14 cellular contexts compared by ENCODE assay signal in genomic region chr16:68128577-68129305, GRCh38. TPM values are rescaled to one million over a fixed set of nuclear protein-coding genes. Genes with fewer than 3 reads are reported as not detected.
DNase-seq lines count a peak whose midpoint lies in the region; TF ChIP-seq lines count a peak whose summit lies in the region.
"Had no signal": no experiment of that assay in that cellular context is flagged by ENCODE, and none has a peak within 500 bp of the region (broad histone marks: within the 10 kb centered on the region; RNA-seq: fewer than 3 reads in every experiment).

No MANE protein-coding gene starts in this region.

- H3K4me1 Mint-ChIP-seq in endodermal cell (no peaks in the 10 kb centered on the region), mesothelial cell of epicardium (no peaks in the 10 kb centered on the region)

- H3K27me3 Mint-ChIP-seq in endodermal cell (ENCODE audit: insufficient read depth) = no peaks in the 10 kb centered on the region
- no peaks in the 10 kb centered on the region for H3K27me3 Mint-ChIP-seq in mesothelial cell of epicardium (ENCODE audit: low read depth)

- H3K9ac ChIP-seq in endodermal cell (ENCODE audit: extremely low read depth, low read length, poor library complexity, severe bottlenecking) = no peak overlapping the region

- TF ChIP-seq CTCF in AG10803 (conservative IDR thresholded peaks at IDR 0.05; ENCODE audit: low read length) = no peak
- TF ChIP-seq CTCF in endodermal cell (conservative IDR thresholded peaks at IDR 0.05) = no peak
- no peak for TF ChIP-seq CTCF in mesothelial cell of epicardium (IDR thresholded peaks at IDR 0.05; ENCODE audit: unreplicated experiment)

- no peaks in the 10 kb centered on the region for H3K4me1 ChIP-seq in endodermal cell (ENCODE audit: control insufficient read depth, insufficient read depth, low read length)
- H3K4me1 ChIP-seq: pancreas had no signal

- H3K27ac Mint-ChIP-seq in endodermal cell (peak overlapping the region; percentile 72), mesothelial cell of epicardium (peak overlapping the region; percentile 39)
- H3K27ac Mint-ChIP-seq: T-helper 1 cell treated with Interleukin-12 subunit alpha and Interleukin-12 subunit beta and Interleukin-4 antibody, amounts not matched to agents 30 μg/mL and 1 μg/mL, for 36 hours had no signal

- no peak overlapping the region for H3K27ac ChIP-seq in endodermal cell (ENCODE audit: low read depth, low read length)
- H3K27ac ChIP-seq: pancreas had no signal

- WGBS in endodermal cell (ENCODE audit: insufficient coverage in 1 of 2, insufficient read length in 1 of 2), 2 experiments = 82 to 93% methylated on average over 2 to 5 of the region's 6 CpGs

- H3K4me3 ChIP-seq in AG10803 (ENCODE audit: low read length) = no peak overlapping the region
- no peak overlapping the region for H3K4me3 ChIP-seq in endodermal cell (ENCODE audit: low read length)
- H3K4me3 ChIP-seq: GM12878, pancreas had no signal

- peak; percentile 44 for DNase-seq in AG10803 (ENCODE audit: low read depth)
- peak; percentile 4 for DNase-seq in LHCN-M2 (ENCODE audit: low read depth)
- DNase-seq in endodermal cell = no peak
- no peak for DNase-seq in mesothelial cell of epicardium (ENCODE audit: low spot score in 2 of 2, unreplicated experiment in 2 of 2)
- DNase-seq in H4 (ENCODE audit: low spot score) = no peak
- no peak for DNase-seq in NCI-H1694 (lab: John Stamatoyannopoulos, UW)
- DNase-seq in NCI-H1417 (lab: John Stamatoyannopoulos, UW) = no peak
- DNase-seq in hypothalamus (lab: John Stamatoyannopoulos, UW) = no peak
- DNase-seq: activated T-cell treated with anti-CD3 and anti-CD28 coated beads, Interleukin-2, amount 50 U/mL, for 4 hours; NCI-H748 treated with DMSO at 0.1 percent for 48 hours; pancreas had no signal

- H3K27me3 ChIP-seq in endodermal cell (ENCODE audit: control insufficient read depth, insufficient read depth, low read length, poor library complexity, severe bottlenecking) = no peaks in the 10 kb centered on the region
- H3K27me3 ChIP-seq: pancreas had no signal

- no peaks in the 10 kb centered on the region for H3K9me3 ChIP-seq in endodermal cell (ENCODE audit: control insufficient read depth, low read length)
- H3K9me3 ChIP-seq: pancreas had no signal

- H3K4me3 Mint-ChIP-seq in endodermal cell (no peak overlapping the region), mesothelial cell of epicardium (no peak overlapping the region)
- H3K4me3 Mint-ChIP-seq: activated T-cell treated with anti-CD3 and anti-CD28 coated beads, Interleukin-2, amount 50 U/mL, for 4 hours; CD14-positive monocyte; T-helper 1 cell treated with Interleukin-12 subunit alpha and Interleukin-12 subunit beta and Interleukin-4 antibody, amounts not matched to agents 30 μg/mL and 1 μg/mL, for 36 hours had no signal

- H3K36me3 ChIP-seq in endodermal cell (ENCODE audit: control insufficient read depth, insufficient read depth, low read length) = peaks cover 7% of the 10 kb centered on the region
- H3K36me3 ChIP-seq: pancreas had no signal

- H3K9me3 Mint-ChIP-seq in endodermal cell (no peaks in the 10 kb centered on the region), mesothelial cell of epicardium (peaks cover 5% of the 10 kb centered on the region)
- H3K9me3 Mint-ChIP-seq: activated T-cell treated with anti-CD3 and anti-CD28 coated beads, Interleukin-2, amount 50 U/mL, for 4 hours; CD14-positive monocyte; T-helper 1 cell treated with Interleukin-12 subunit alpha and Interleukin-12 subunit beta and Interleukin-4 antibody, amounts not matched to agents 30 μg/mL and 1 μg/mL, for 36 hours had no signal

- peaks cover 2% of the 10 kb centered on the region for H3K36me3 Mint-ChIP-seq in endodermal cell (ENCODE audit: low read depth)
- peaks cover 5% of the 10 kb centered on the region for H3K36me3 Mint-ChIP-seq in mesothelial cell of epicardium

RNA-seq across cellular contexts. Expression of gene NFATC3, which starts 43.6 kb away (rescaled TPM):
- 22.3 and 26.5 TPM in 2 replicates for total RNA-seq in LHCN-M2 (2014; rRNA removed)
- polyA plus RNA-seq in LHCN-M2 (2012) = 7.4 TPM
- 10 to 100 TPM; 27.4 to 30.1 TPM for total RNA-seq in endodermal cell
- 25.3 TPM for polyA plus RNA-seq in endodermal cell (2013, experiment 1 of 2)
- polyA plus RNA-seq in endodermal cell (2013, experiment 2 of 2) = 24.3 TPM
- total RNA-seq in mesothelial cell of epicardium = 47.3 to 51.8 TPM (median 51.3 TPM) in 3 replicates
- 22.3 and 24.9 TPM in 2 replicates for total RNA-seq in H4 (2014; rRNA removed; shearing (Covaris generic))

Comparison
In these comparisons a context has a peak if more than half of its experiments do, and no peak if none do; other contexts are left out.
1. DNase-seq: peak in AG10803 (single experiment) and LHCN-M2 (single experiment); none in endodermal cell (single experiment), mesothelial cell of epicardium (0 of 2), H4 (single experiment), NCI-H1694 (single experiment), NCI-H1417 (0 of 3) and hypothalamus (0 of 51).